3 cellular contexts compared by ENCODE assay signal in the genomic region with DNA sequence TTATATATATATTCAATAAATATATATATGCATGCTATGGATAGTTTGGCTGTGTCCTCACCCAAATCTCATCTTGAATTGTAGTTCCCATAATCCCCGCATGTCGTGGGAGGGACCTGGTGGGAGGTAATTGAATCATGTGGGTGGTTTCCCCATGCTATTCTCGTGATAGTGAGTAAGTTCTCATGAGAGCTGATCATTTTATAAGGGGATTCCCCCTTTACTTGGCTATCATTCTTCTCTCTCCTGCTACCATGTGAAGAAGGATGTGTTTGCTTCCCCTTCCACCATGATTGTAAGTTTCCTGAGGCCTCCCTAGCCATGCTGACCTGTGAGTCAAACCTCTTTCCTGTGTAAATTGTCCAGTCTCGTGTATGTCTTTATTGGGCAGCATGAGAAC. TPM values are rescaled to one million over a fixed set of nuclear protein-coding genes. Genes with fewer than 3 reads are reported as not detected.
"Had no signal": no experiment of that assay in that cellular context is flagged by ENCODE, and none has a peak within 500 bp of the region (broad histone marks: within the 10 kb centered on the region; RNA-seq: fewer than 3 reads in every experiment).

No MANE protein-coding gene starts in this region.

RNA-seq across cellular contexts. Expression of a gene that starts 10.0 kb away (rescaled TPM):
- total RNA-seq: K562, Peyer's patch, SJSA1 had no signal
